11 cellular contexts compared by ENCODE assay signal in the genomic region with DNA sequence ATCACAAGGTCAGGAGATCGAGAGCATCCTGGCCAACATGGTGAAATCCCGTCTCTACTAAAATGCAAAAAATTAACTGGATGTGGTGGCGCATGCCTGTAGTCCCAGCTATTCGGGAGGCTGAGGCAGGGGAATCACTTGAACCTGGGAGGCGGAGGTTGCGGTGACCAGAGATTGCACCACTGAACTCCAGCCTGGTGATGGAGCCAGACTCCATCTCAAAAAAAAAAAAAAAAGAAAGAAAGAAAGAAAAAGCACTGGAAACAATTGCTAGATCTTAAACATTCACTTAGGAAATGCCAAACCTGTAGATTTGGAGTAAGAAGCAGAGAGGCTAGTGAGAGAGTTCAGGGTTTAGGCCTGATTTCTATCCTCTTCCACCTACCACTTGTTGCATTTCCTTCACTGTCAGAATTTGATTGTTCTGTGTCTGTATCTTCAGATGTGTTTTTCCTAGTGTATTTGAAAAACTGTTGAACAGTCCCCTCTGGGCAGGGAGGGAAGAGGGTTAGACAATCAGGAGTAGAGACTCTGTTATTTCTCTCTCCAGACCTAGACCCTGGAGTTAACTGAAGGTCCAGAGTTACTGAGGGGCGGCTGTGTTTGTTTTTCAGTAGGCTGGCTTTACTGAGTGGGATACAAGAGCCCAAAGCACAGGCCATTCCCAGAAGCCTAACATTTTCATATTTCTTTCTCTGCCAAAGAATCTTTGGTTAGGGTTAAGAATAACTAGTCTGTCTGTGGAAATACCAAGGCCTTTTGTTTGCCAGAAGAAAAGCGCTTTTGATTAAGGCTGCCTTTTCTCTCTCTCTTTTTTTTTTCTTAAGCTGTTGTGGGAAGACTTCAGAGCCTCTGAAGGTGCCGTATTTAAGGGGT. TPM values are rescaled to one million over a fixed set of nuclear protein-coding genes. Genes with fewer than 3 reads are reported as not detected.
DNase-seq lines count a peak whose midpoint lies in the region; ATAC-seq and TF ChIP-seq lines count a peak whose summit lies in the region.
"Had no signal": no experiment of that assay in that cellular context is flagged by ENCODE, and none has a peak within 500 bp of the region (broad histone marks: within the 10 kb centered on the region; RNA-seq: fewer than 3 reads in every experiment).

No MANE protein-coding gene starts in this region.

- peaks cover 95% of the 10 kb centered on the region for H3K79me2 ChIP-seq in neural progenitor cell (ENCODE audit: low read depth)

- no peak overlapping the region for H3K9ac ChIP-seq in neural progenitor cell

- H3K4me1 ChIP-seq in A673 (ENCODE audit: insufficient read depth, low read length, poor library complexity, severe bottlenecking) (peaks cover 51% of the 10 kb centered on the region), foreskin keratinocyte (peaks cover 39% of the 10 kb centered on the region), neural progenitor cell (peaks cover 89% of the 10 kb centered on the region)

- H3K4me1 Mint-ChIP-seq in WTC11 (peaks cover 85% of the 10 kb centered on the region), neural progenitor cell (peaks cover 85% of the 10 kb centered on the region)

- H3K36me3 Mint-ChIP-seq in WTC11 (no peaks in the 10 kb centered on the region), neural progenitor cell (no peaks in the 10 kb centered on the region)

- no peak overlapping the region for H2AFZ ChIP-seq in neural progenitor cell (replicated peaks)

- H3K27me3 Mint-ChIP-seq in WTC11 (ENCODE audit: low read depth) (no peaks in the 10 kb centered on the region), neural progenitor cell (ENCODE audit: insufficient read depth, low read depth) (no peaks in the 10 kb centered on the region)

- peak; percentile 13 for ATAC-seq in WTC11
- no peak for ATAC-seq in foreskin keratinocyte
- no peak for ATAC-seq in HG02763 (IDR thresholded peaks at IDR 0.05; ENCODE audit: unreplicated experiment)

- H3K9me3 Mint-ChIP-seq in WTC11 (no peaks in the 10 kb centered on the region), neural progenitor cell (no peaks in the 10 kb centered on the region)

- H3K36me3 ChIP-seq in A673 (ENCODE audit: insufficient read depth, low read length, poor library complexity, severe bottlenecking): no peaks in the 10 kb centered on the region
- no peaks in the 10 kb centered on the region for H3K36me3 ChIP-seq in neural progenitor cell

- peak overlapping the region; percentile 50 for H3K27ac ChIP-seq in A673 (ENCODE audit: low read depth, low read length, poor library complexity, severe bottlenecking)
- peak overlapping the region; percentile 65 for H3K27ac ChIP-seq in foreskin keratinocyte
- H3K27ac ChIP-seq in neural progenitor cell: peak overlapping the region; percentile 99
- H3K27ac ChIP-seq: SK-N-MC had no signal

- intact Hi-C loops in A673 (cut with micrococcal nuclease; ENCODE audit: unreplicated experiment): no loop called here

- CTCF ChIA-PET in A673 (lab: Charles Lee) (no interaction called here), WTC11 (lab: Charles Lee) (interaction anchor here (0.7 to 7.8 kb wide), 13 partner anchors 8 to 85 kb away, joined by 3 to 72 read pairs (median 4); no protein-coding TSS in a partner anchor)

- POLR2A ChIA-PET in A673 (lab: Charles Lee; ENCODE audit: low non-redundant PET) (interaction anchor here (0.6 kb wide), 1 partner anchor 384 kb away, joined by 3 read pairs; no protein-coding TSS in a partner anchor), WTC11 (lab: Charles Lee) (interaction anchor here (1.4 kb wide), 1 partner anchor 15 kb away, joined by 3 read pairs; no protein-coding TSS in a partner anchor)

- peaks cover 30% of the 10 kb centered on the region for H4K20me1 ChIP-seq in neural progenitor cell (ENCODE audit: low read depth)

- H3K4me3 Mint-ChIP-seq in WTC11 (no peak overlapping the region), neural progenitor cell (peak overlapping the region; percentile 61)

- no peaks in the 10 kb centered on the region for H3K9me3 ChIP-seq in A673 (ENCODE audit: low read depth, low read length, poor library complexity, severe bottlenecking)
- H3K9me3 ChIP-seq in neural progenitor cell (ENCODE audit: low read depth): no peaks in the 10 kb centered on the region

- no peak for DNase-seq in A673 (ENCODE audit: low spot score)
- DNase-seq in WTC11 (ENCODE audit: low spot score): no peak
- DNase-seq in foreskin keratinocyte: no peak
- DNase-seq in neural progenitor cell (ENCODE audit: low spot score): peak; percentile 66
- DNase-seq in T-helper 2 cell: no peak
- DNase-seq in NCI-H446 (lab: John Stamatoyannopoulos, UW): no peak
- DNase-seq in NCI-H1694 treated with DMSO at 0.1 percent for 48 hours (lab: John Stamatoyannopoulos, UW): no peak
- DNase-seq: cortex of kidney; stimulated activated CD4-positive, alpha-beta T cell treated with anti-CD3 and anti-CD28 coated beads, Interleukin-1b, Interleukin-23, amount 100 ng/mL, for 48 hours had no signal

- H3K27ac Mint-ChIP-seq in WTC11: peak overlapping the region; percentile 89
- H3K27ac Mint-ChIP-seq in neural progenitor cell: peak overlapping the region; percentile 94

- peaks cover 75% of the 10 kb centered on the region for H3F3A ChIP-seq in neural progenitor cell (ENCODE audit: low read depth)

- peak overlapping the region; percentile 71 for H3K4me2 ChIP-seq in neural progenitor cell

- H3K4me3 ChIP-seq in A673 (ENCODE audit: low read depth, low read length, poor library complexity, severe bottlenecking) (no peak overlapping the region), neural progenitor cell (peak overlapping the region; percentile 29)
- H3K4me3 ChIP-seq: SK-N-MC had no signal

- H3K27me3 ChIP-seq in A673 (replicated peaks; ENCODE audit: insufficient read depth, low read depth, low read length, poor library complexity) (no peaks in the 10 kb centered on the region), foreskin keratinocyte (no peaks in the 10 kb centered on the region), neural progenitor cell (no peaks in the 10 kb centered on the region)

- BruUV-seq in A673 (replicated peaks; lab: Mats Ljungman, UMichigan): no TSS peak

- TF ChIP-seq CTCF in A673 (conservative IDR thresholded peaks at IDR 0.05; ENCODE audit: low read depth, low read length) (no peak), WTC11 (IDR thresholded peaks at IDR 0.05) (no peak), foreskin keratinocyte (conservative IDR thresholded peaks at IDR 0.05) (peak; percentile 23), neural progenitor cell (IDR thresholded peaks at IDR 0.05) (no peak)

TF ChIP-seq in WTC11, 78 proteins besides CTCF, POLR2A, EP300 and RAD21:
- TF ChIP-seq, protein P1, sequence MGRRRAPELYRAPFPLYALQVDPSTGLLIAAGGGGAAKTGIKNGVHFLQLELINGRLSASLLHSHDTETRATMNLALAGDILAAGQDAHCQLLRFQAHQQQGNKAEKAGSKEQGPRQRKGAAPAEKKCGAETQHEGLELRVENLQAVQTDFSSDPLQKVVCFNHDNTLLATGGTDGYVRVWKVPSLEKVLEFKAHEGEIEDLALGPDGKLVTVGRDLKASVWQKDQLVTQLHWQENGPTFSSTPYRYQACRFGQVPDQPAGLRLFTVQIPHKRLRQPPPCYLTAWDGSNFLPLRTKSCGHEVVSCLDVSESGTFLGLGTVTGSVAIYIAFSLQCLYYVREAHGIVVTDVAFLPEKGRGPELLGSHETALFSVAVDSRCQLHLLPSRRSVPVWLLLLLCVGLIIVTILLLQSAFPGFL (CRISPR knock-in tag; IDR thresholded peaks at IDR 0.05; ENCODE audit: borderline replicate concordance): no peak
- TF ChIP-seq, protein P2, sequence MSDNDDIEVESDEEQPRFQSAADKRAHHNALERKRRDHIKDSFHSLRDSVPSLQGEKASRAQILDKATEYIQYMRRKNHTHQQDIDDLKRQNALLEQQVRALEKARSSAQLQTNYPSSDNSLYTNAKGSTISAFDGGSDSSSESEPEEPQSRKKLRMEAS (CRISPR knock-in tag; IDR thresholded peaks at IDR 0.05): no peak
- TF ChIP-seq, protein P3, sequence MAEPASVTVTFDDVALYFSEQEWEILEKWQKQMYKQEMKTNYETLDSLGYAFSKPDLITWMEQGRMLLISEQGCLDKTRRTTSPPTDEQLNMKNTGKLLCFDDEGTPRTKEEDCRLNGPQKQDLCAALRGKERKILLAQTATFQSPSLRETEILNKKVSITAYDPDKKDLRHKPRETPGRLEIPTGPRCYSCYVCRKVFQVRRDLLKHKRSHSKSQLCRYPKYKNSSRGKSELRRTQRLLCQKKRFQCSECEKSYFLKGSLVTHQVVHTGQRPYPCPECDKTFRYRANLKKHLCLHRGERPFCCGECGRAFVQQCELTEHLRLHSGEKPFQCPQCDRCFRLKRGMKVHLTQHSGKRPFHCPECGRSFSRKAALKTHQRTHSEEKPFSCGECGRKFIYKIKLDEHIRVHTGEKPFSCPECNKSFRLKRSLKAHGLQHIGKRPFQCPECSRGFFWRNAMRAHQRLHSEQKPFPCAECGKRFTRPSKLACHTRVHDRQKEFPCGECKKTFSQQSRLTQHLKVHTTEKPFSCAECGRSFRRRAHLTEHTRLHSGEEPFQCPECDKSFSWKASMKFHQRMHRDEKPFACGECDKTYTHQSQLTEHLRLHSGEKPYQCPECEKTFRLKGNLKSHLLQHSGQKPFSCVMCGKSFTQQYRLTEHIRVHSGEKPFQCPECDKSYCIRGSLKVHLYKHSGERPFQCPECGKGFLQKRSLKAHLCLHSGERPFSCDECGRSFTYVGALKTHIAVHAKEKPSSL (CRISPR knock-in tag; conservative IDR thresholded peaks at IDR 0.05): no peak
- TF ChIP-seq, protein P4, sequence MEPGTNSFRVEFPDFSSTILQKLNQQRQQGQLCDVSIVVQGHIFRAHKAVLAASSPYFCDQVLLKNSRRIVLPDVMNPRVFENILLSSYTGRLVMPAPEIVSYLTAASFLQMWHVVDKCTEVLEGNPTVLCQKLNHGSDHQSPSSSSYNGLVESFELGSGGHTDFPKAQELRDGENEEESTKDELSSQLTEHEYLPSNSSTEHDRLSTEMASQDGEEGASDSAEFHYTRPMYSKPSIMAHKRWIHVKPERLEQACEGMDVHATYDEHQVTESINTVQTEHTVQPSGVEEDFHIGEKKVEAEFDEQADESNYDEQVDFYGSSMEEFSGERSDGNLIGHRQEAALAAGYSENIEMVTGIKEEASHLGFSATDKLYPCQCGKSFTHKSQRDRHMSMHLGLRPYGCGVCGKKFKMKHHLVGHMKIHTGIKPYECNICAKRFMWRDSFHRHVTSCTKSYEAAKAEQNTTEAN (CRISPR knock-in tag; IDR thresholded peaks at IDR 0.05): no peak

RNA-seq across cellular contexts. Expression of a gene that starts 31.1 kb away (rescaled TPM):
- total RNA-seq in A673 (2021) (261 and 265 TPM in 2 replicates), WTC11 (2021) (214 to 327 TPM (median 222 TPM) in 3 replicates), foreskin keratinocyte (138 and 151 TPM in 2 replicates), neural progenitor cell (ENCODE audit: low replicate concordance) (203 and 222 TPM in 2 replicates)
- 37.4 and 38.0 TPM in 2 replicates for polyA plus RNA-seq in foreskin keratinocyte
